13 cellular contexts compared by ENCODE assay signal in genomic region chr11:12818333-12819015, GRCh38.
DNase-seq lines count a peak whose midpoint lies in the region; ATAC-seq and TF ChIP-seq lines count a peak whose summit lies in the region.
"Had no signal": no experiment of that assay in that cellular context is flagged by ENCODE, and none has a peak within 500 bp of the region (broad histone marks: within the 10 kb centered on the region; RNA-seq: fewer than 3 reads in every experiment).

No MANE protein-coding gene starts in this region.

- POLR2A ChIA-PET in CD8-positive, alpha-beta T cell (lab: Charles Lee), result no interaction called here
- POLR2A ChIA-PET in activated CD4-positive, alpha-beta T cell treated with anti-CD3 and anti-CD28 coated beads for 36 hours (lab: Charles Lee), result no interaction called here

- WGBS in sigmoid colon, 2 donors, result 94 to 96% methylated on average over 4 of the region's 4 CpGs

- no peaks in the 10 kb centered on the region for H3K9me3 Mint-ChIP-seq in CD8-positive, alpha-beta T cell
- no peaks in the 10 kb centered on the region for H3K9me3 Mint-ChIP-seq in activated CD4-positive, alpha-beta T cell treated with anti-CD3 and anti-CD28 coated beads for 36 hours (ENCODE audit: low read depth)

- peaks cover 2% of the 10 kb centered on the region for H3K4me1 Mint-ChIP-seq in CD8-positive, alpha-beta T cell (ENCODE audit: low read depth)
- H3K4me1 Mint-ChIP-seq in activated CD4-positive, alpha-beta T cell treated with anti-CD3 and anti-CD28 coated beads for 36 hours, result peaks cover 9% of the 10 kb centered on the region

- peaks cover 33% of the 10 kb centered on the region for H3K27me3 Mint-ChIP-seq in CD8-positive, alpha-beta T cell (ENCODE audit: low read depth)
- peaks cover 37% of the 10 kb centered on the region for H3K27me3 Mint-ChIP-seq in activated CD4-positive, alpha-beta T cell treated with anti-CD3 and anti-CD28 coated beads for 36 hours

- H3K27ac ChIP-seq in sigmoid colon, result peak overlapping the region in 3 of 4 donors; percentile 19 to 85 (median 81)
- H3K27ac ChIP-seq in CD8-positive, alpha-beta T cell (ENCODE audit: low read depth, low read length), result no peak overlapping the region
- H3K27ac ChIP-seq: adrenal gland had no signal

- peak; percentile 87 for DNase-seq in ELR (ENCODE audit: low read depth)
- peak; percentile 97 for DNase-seq in NOMO-1 treated with DMSO at 0.1 percent for 48 hours (lab: John Stamatoyannopoulos, UW; ENCODE audit: unreplicated experiment)
- DNase-seq in dermis blood vessel endothelial cell, result peak; percentile 51
- no peak for DNase-seq in sigmoid colon
- DNase-seq in CD8-positive, alpha-beta T cell, result no peak
- no peak for DNase-seq in activated CD4-positive, alpha-beta T cell treated with anti-CD3 and anti-CD28 coated beads for 36 hours
- DNase-seq: activated CD8-positive, alpha-beta memory T cell treated with anti-CD3 and anti-CD28 coated beads, Interleukin-2, amount 50 U/mL, for 48 hours; DMS153; naive thymus-derived CD8-positive, alpha-beta T cell; NCI-H146 had no signal

- H3K4me3 Mint-ChIP-seq in CD8-positive, alpha-beta T cell, result no peak overlapping the region
- H3K4me3 Mint-ChIP-seq in activated CD4-positive, alpha-beta T cell treated with anti-CD3 and anti-CD28 coated beads for 36 hours, result no peak overlapping the region
- H3K4me3 Mint-ChIP-seq: naive thymus-derived CD8-positive, alpha-beta T cell had no signal

- no peaks in the 10 kb centered on the region for H3K36me3 ChIP-seq in sigmoid colon
- H3K36me3 ChIP-seq in CD8-positive, alpha-beta T cell (ENCODE audit: insufficient read depth, low read length), result no peaks in the 10 kb centered on the region
- H3K36me3 ChIP-seq: adrenal gland had no signal

- no peaks in the 10 kb centered on the region for H3K9me3 ChIP-seq in sigmoid colon
- H3K9me3 ChIP-seq in CD8-positive, alpha-beta T cell (ENCODE audit: low read length), result no peaks in the 10 kb centered on the region
- H3K9me3 ChIP-seq: adrenal gland had no signal

- intact Hi-C loops in sigmoid colon (cut with DNase I), result no loop called here
- intact Hi-C loops in CD8-positive, alpha-beta T cell (cut with DNase I, micrococcal nuclease), result no loop called here
- intact Hi-C loops in activated CD4-positive, alpha-beta T cell treated with anti-CD3 and anti-CD28 coated beads for 36 hours (cut with DNase I, micrococcal nuclease), result no loop called here

- no peak for TF ChIP-seq CTCF in sigmoid colon (IDR thresholded peaks at IDR 0.05)
- no peak for TF ChIP-seq CTCF in CD8-positive, alpha-beta T cell (IDR thresholded peaks at IDR 0.05)

- ATAC-seq in GM19324 (IDR thresholded peaks at IDR 0.05; ENCODE audit: low FRiP score, unreplicated experiment) (no peak), HG02763 (IDR thresholded peaks at IDR 0.05; ENCODE audit: unreplicated experiment) (no peak)
- ATAC-seq in CD8-positive, alpha-beta T cell, result no peak
- ATAC-seq in activated CD4-positive, alpha-beta T cell treated with anti-CD3 and anti-CD28 coated beads for 36 hours, result no peak
- ATAC-seq: naive thymus-derived CD8-positive, alpha-beta T cell had no signal

- no peaks in the 10 kb centered on the region for H3K27me3 ChIP-seq in sigmoid colon
- H3K27me3 ChIP-seq in CD8-positive, alpha-beta T cell (ENCODE audit: insufficient read depth, low read length), result peaks cover 2% of the 10 kb centered on the region
- H3K27me3 ChIP-seq: adrenal gland had no signal

- H3K4me1 ChIP-seq in sigmoid colon, result peaks cover 0 to 66% (median 57%) of the 10 kb centered on the region in 4 donors
- H3K4me1 ChIP-seq in CD8-positive, alpha-beta T cell (ENCODE audit: insufficient read depth, low read length), result no peaks in the 10 kb centered on the region

- H3K4me3 ChIP-seq in sigmoid colon, result no peak overlapping the region
- H3K4me3 ChIP-seq in CD8-positive, alpha-beta T cell (ENCODE audit: low read depth, low read length), result no peak overlapping the region
- H3K4me3 ChIP-seq: adrenal gland had no signal

- CTCF ChIA-PET in CD8-positive, alpha-beta T cell (lab: Charles Lee), result no interaction called here
- CTCF ChIA-PET in activated CD4-positive, alpha-beta T cell treated with anti-CD3 and anti-CD28 coated beads for 36 hours (lab: Charles Lee), result no interaction called here

- TF ChIP-seq POLR2A in sigmoid colon (IDR thresholded peaks at IDR 0.05), result no peak

- TF ChIP-seq EP300 in sigmoid colon (IDR thresholded peaks at IDR 0.05), result no peak

- H3K27ac Mint-ChIP-seq in CD8-positive, alpha-beta T cell, result no peak overlapping the region
- H3K27ac Mint-ChIP-seq in activated CD4-positive, alpha-beta T cell treated with anti-CD3 and anti-CD28 coated beads for 36 hours, result no peak overlapping the region
- H3K27ac Mint-ChIP-seq: naive thymus-derived CD8-positive, alpha-beta T cell had no signal

- no peaks in the 10 kb centered on the region for H3K36me3 Mint-ChIP-seq in CD8-positive, alpha-beta T cell
- no peaks in the 10 kb centered on the region for H3K36me3 Mint-ChIP-seq in activated CD4-positive, alpha-beta T cell treated with anti-CD3 and anti-CD28 coated beads for 36 hours (ENCODE audit: low read depth)
- H3K36me3 Mint-ChIP-seq: naive thymus-derived CD8-positive, alpha-beta T cell had no signal

Comparison
In these comparisons a context has a peak if more than half of its experiments do, and no peak if none do; other contexts are left out.
1. DNase-seq: peak in ELR (single experiment), NOMO-1 treated with DMSO at 0.1 percent for 48 hours (single experiment) and dermis blood vessel endothelial cell (single experiment); none in sigmoid colon (single experiment), CD8-positive, alpha-beta T cell (0 of 7) and activated CD4-positive, alpha-beta T cell treated with anti-CD3 and anti-CD28 coated beads for 36 hours (single experiment).